ENCODE assay signal across 1 cellular context in the genomic region with DNA sequence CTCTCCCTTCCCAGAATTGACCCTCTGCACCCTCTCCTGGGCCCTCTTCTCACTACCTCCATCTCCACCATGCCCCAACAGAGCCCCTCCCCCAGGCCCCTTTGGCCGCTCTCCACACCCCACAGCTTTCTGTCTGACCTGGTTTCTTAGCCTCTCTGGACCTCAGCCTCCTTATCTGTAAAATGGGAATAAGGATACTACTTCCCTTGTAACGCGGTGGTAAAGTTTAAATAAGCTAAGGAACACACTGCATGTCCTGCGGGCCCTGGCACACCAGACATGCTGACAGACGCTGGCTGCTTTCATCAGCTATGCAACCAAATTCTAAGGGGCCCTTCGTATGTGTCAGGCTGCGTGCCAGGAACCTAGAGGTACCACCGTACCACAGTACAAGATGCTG.
A peak's percentile ranks its signal among the peaks of the same experiment; 100 is the strongest.
TF ChIP-seq lines count a peak whose summit lies in the region.

No MANE protein-coding gene starts in this region.

TF ChIP-seq in HepG2, 621 proteins besides CTCF, POLR2A, EP300 and RAD21:
- TF ChIP-seq ADNP (CRISPR knock-in tag; IDR thresholded peaks at IDR 0.05), result peak; percentile 50; the same call in 1 of the 2 replicates
- TF ChIP-seq ZNF629 (CRISPR knock-in tag; conservative IDR thresholded peaks at IDR 0.05), result peak; percentile 94
- TF ChIP-seq MLLT10 (CRISPR knock-in tag; IDR thresholded peaks at IDR 0.05), result no peak
- no peak for TF ChIP-seq ZNF331 (CRISPR knock-in tag; IDR thresholded peaks at IDR 0.05)
- TF ChIP-seq ZNF891 (CRISPR knock-in tag; IDR thresholded peaks at IDR 0.05), result peak; percentile 1; the same call in 1 of the 2 replicates
- TF ChIP-seq CHD4 (IDR thresholded peaks at IDR 0.05; ENCODE audit: borderline replicate concordance, low read length), result peak; percentile 86
